In the genomic region with DNA sequence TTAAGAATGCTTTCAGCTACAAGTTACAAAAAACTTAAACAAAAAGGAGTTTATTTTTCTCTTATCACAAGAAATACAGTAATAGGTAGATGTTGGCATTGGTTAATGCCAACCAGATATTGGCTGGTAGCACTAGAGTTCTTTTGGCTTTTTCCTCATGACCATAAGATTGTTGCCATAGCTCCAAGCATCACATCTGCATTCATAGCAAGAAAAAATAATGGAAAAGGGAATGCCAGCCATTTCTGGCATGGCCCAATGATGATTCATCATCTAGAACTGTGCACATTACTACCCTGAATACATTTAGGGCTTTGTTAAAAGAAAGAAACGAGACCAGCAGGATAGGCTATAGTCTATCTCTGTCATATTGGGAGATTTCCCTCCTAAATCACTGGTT, we compare ENCODE assay signal across 22 cellular contexts. TPM values are rescaled to one million over a fixed set of nuclear protein-coding genes. Genes with fewer than 3 reads are reported as not detected.
DNase-seq lines count a peak whose midpoint lies in the region; ATAC-seq, FAIRE-seq and TF ChIP-seq lines count a peak whose summit lies in the region.
"Had no signal": no experiment of that assay in that cellular context is flagged by ENCODE, and none has a peak within 500 bp of the region (broad histone marks: within the 10 kb centered on the region; RNA-seq: fewer than 3 reads in every experiment).

No MANE protein-coding gene starts in this region.

- DNase-seq in EH (ENCODE audit: low read depth): peak; percentile 20
- no peak for DNase-seq in K562 (ENCODE audit: extremely low read depth in 1 of 4, low spot score in 3 of 4)
- no peak for DNase-seq in lower lobe of right lung
- no peak for DNase-seq in CD4-positive, alpha-beta memory T cell
- DNase-seq in D721Med (ENCODE audit: insufficient read length, low spot score): no peak
- no peak for DNase-seq in immature natural killer cell
- no peak for DNase-seq in HTR-8/SVneo (ENCODE audit: insufficient read length, low spot score)
- DNase-seq: ACHN; Calu3; CD4-positive, CD25-positive, alpha-beta regulatory T cell; DMS79; GDM1; MV-4-11; NCI-H1417; NCI-H1930; NCI-H526 treated with DMSO at 0.1 percent for 48 hours; SIG-M5 had no signal

- no peak overlapping the region for H2AFZ ChIP-seq in K562 (ENCODE audit: low read depth, low read length)

- no peak overlapping the region for H3K27ac Mint-ChIP-seq in CD4-positive, alpha-beta memory T cell
- no peak overlapping the region for H3K27ac Mint-ChIP-seq in immature natural killer cell
- H3K27ac Mint-ChIP-seq: B cell; CD4-positive, CD25-positive, alpha-beta regulatory T cell; IgD-negative memory B cell had no signal

- peaks cover 1 to 3% of the 10 kb centered on the region in 2 donors for H3K27me3 Mint-ChIP-seq in CD4-positive, alpha-beta memory T cell
- H3K27me3 Mint-ChIP-seq in immature natural killer cell (ENCODE audit: low read depth in 3 of 3): peaks cover 0 to 12% (median 6%) of the 10 kb centered on the region in 3 donors
- H3K27me3 Mint-ChIP-seq: B cell, IgD-negative memory B cell had no signal

- no peak overlapping the region for H3K4me3 ChIP-seq in HEK293 (ENCODE audit: low read depth, low read length)
- no peak overlapping the region for H3K4me3 ChIP-seq in K562
- H3K4me3 ChIP-seq in lower lobe of right lung: no peak overlapping the region
- H3K4me3 ChIP-seq in CD4-positive, alpha-beta memory T cell (ENCODE audit: low read length in 2 of 2): no peak overlapping the region
- H3K4me3 ChIP-seq: GM12878 had no signal

- H3K4me3 Mint-ChIP-seq in CD4-positive, alpha-beta memory T cell: no peak overlapping the region
- no peak overlapping the region for H3K4me3 Mint-ChIP-seq in immature natural killer cell
- H3K4me3 Mint-ChIP-seq: B cell; CD4-positive, CD25-positive, alpha-beta regulatory T cell had no signal

- H3K36me3 Mint-ChIP-seq in CD4-positive, alpha-beta memory T cell: no peaks in the 10 kb centered on the region
- no peaks in the 10 kb centered on the region for H3K36me3 Mint-ChIP-seq in immature natural killer cell
- H3K36me3 Mint-ChIP-seq: CD4-positive, CD25-positive, alpha-beta regulatory T cell had no signal

- peaks cover 0 to 2% (median 0%) of the 10 kb centered on the region in 8 donors for H3K9me3 Mint-ChIP-seq in CD4-positive, alpha-beta memory T cell
- H3K9me3 Mint-ChIP-seq in immature natural killer cell: no peaks in the 10 kb centered on the region
- H3K9me3 Mint-ChIP-seq: IgD-negative memory B cell had no signal

- no peak for TF ChIP-seq RAD21 in K562 (CRISPR knock-in tag; conservative IDR thresholded peaks at IDR 0.05 in 1 of 2, IDR thresholded peaks at IDR 0.05 in 1 of 2)

- H3K36me3 ChIP-seq in HEK293 (ENCODE audit: control insufficient read depth in 2 of 2, insufficient read depth in 1 of 2, low read length in 2 of 2): no peaks in the 10 kb centered on the region
- H3K36me3 ChIP-seq in K562 (ENCODE audit: control insufficient read depth, insufficient read depth, low read length): no peaks in the 10 kb centered on the region
- no peaks in the 10 kb centered on the region for H3K36me3 ChIP-seq in lower lobe of right lung
- no peaks in the 10 kb centered on the region for H3K36me3 ChIP-seq in CD4-positive, alpha-beta memory T cell (ENCODE audit: insufficient read depth, low read length)

- H3K27me3 ChIP-seq in K562 (ENCODE audit: control insufficient read depth in 2 of 2, insufficient read depth in 2 of 2, low read length in 2 of 2) (no peaks in the 10 kb centered on the region), lower lobe of right lung (ENCODE audit: low read depth) (no peaks in the 10 kb centered on the region)
- no peaks in the 10 kb centered on the region for H3K27me3 ChIP-seq in CD4-positive, alpha-beta memory T cell (ENCODE audit: insufficient read depth, low read length)

- H4K20me1 ChIP-seq in K562 (replicated peaks; ENCODE audit: control insufficient read depth, insufficient read depth, low read length): no peaks in the 10 kb centered on the region

- H3K4me2 ChIP-seq in K562 (ENCODE audit: insufficient read depth, low read length): no peak overlapping the region

- no TSS peak for BruUV-seq in K562 (replicated peaks; lab: Mats Ljungman, UMichigan)

- H3K79me2 ChIP-seq in K562 (ENCODE audit: control insufficient read depth, insufficient read depth, low read length): no peaks in the 10 kb centered on the region

- 0% methylated on average over 1 of the region's 1 CpG for WGBS in K562 (ENCODE audit: insufficient coverage, low coverage, missing lambda C conversion rate)

- H3K9ac ChIP-seq in K562 (ENCODE audit: insufficient read depth in 1 of 2, low read depth in 2 of 2, low read length in 2 of 2): no peak overlapping the region

- CTCF ChIA-PET in HEK293 (lab: Yijun Ruan, JAX): no interaction called here
- CTCF ChIA-PET in K562 (lab: Yijun Ruan, JAX; ENCODE audit: low intra/inter-chr PET ratio): no interaction called here
- CTCF ChIA-PET in CD4-positive, alpha-beta memory T cell (lab: Charles Lee; ENCODE audit: partially characterized antibody): interaction anchor here (1.1 kb wide), 1 partner anchor 20 kb away, joined by 4 read pairs; the partner anchor contains the start of gene SIRT5

- intact Hi-C loops in K562 (cut with micrococcal nuclease): no loop called here
- intact Hi-C loops in lower lobe of right lung (cut with DNase I): no loop called here
- intact Hi-C loops in CD4-positive, alpha-beta memory T cell (cut with micrococcal nuclease): no loop called here

- H3K9me1 ChIP-seq in K562 (ENCODE audit: control insufficient read depth, insufficient read depth, low read length): no peaks in the 10 kb centered on the region

- ATAC-seq in K562 (no peak), lower lobe of right lung (no peak)
- ATAC-seq: GM12878 had no signal

- TF ChIP-seq EP300 in K562 (IDR thresholded peaks at IDR 0.05; ENCODE audit: low read length): no peak

- H3K27ac ChIP-seq in HEK293 (ENCODE audit: extremely low read depth, low read depth, low read length): no peak overlapping the region
- no peak overlapping the region for H3K27ac ChIP-seq in K562 (ENCODE audit: extremely low read depth, low read depth, low read length)
- peak overlapping the region; percentile 74 for H3K27ac ChIP-seq in lower lobe of right lung
- no peak overlapping the region for H3K27ac ChIP-seq in CD4-positive, alpha-beta memory T cell (ENCODE audit: low read depth, low read length)

- POLR2A ChIA-PET in HEK293 (lab: Yijun Ruan, JAX): no interaction called here
- POLR2A ChIA-PET in K562 (lab: Yijun Ruan, JAX): no interaction called here
- POLR2A ChIA-PET in CD4-positive, alpha-beta memory T cell (lab: Charles Lee; ENCODE audit: partially characterized antibody): no interaction called here

- no peaks in the 10 kb centered on the region for H3K4me1 Mint-ChIP-seq in CD4-positive, alpha-beta memory T cell
- H3K4me1 Mint-ChIP-seq in immature natural killer cell: no peaks in the 10 kb centered on the region
- H3K4me1 Mint-ChIP-seq: CD4-positive, CD25-positive, alpha-beta regulatory T cell had no signal

- no peak for FAIRE-seq in K562 (lab: Jason Lieb, UNC)
- no peak for FAIRE-seq in D721Med (lab: Jason Lieb, UNC)
- no peak for FAIRE-seq in HTR-8/SVneo (lab: Jason Lieb, UNC)
- FAIRE-seq: GM12878, GM18507 had no signal

- TF ChIP-seq CTCF in HEK293 (tag by site-specific recombination; IDR thresholded peaks at IDR 0.05) (no peak), K562 (IDR thresholded peaks at IDR 0.05 in 2 of 3, conservative IDR thresholded peaks at IDR 0.05 in 1 of 3; ENCODE audit: insufficient read depth in 2 of 3, low read depth in 1 of 3, low read length in 3 of 3) (no peak), lower lobe of right lung (IDR thresholded peaks at IDR 0.05) (no peak), D721Med (IDR thresholded peaks at IDR 0.05; ENCODE audit: insufficient read depth, missing control alignments) (no peak)

- TF ChIP-seq POLR2A in K562 (conservative IDR thresholded peaks at IDR 0.05): no peak

- no peaks in the 10 kb centered on the region for H3K4me1 ChIP-seq in HEK293 (ENCODE audit: control insufficient read depth, insufficient read depth, low read length)
- peaks cover 3 to 4% of the 10 kb centered on the region in 2 experiments; a peak in 2 of 5 replicates for H3K4me1 ChIP-seq in K562 (replicated peaks in 1 of 2; ENCODE audit: control insufficient read depth in 2 of 2, insufficient read depth in 2 of 2, low read length in 2 of 2)
- peaks cover 16% of the 10 kb centered on the region for H3K4me1 ChIP-seq in lower lobe of right lung
- H3K4me1 ChIP-seq in CD4-positive, alpha-beta memory T cell (ENCODE audit: insufficient read depth, low read length): no peaks in the 10 kb centered on the region

- H3K9me3 ChIP-seq in HEK293 (ENCODE audit: control insufficient read depth, insufficient read depth, low read depth, low read length): no peaks in the 10 kb centered on the region
- H3K9me3 ChIP-seq in K562 (replicated peaks; ENCODE audit: control insufficient read depth, insufficient read depth, low read depth, low read length): no peaks in the 10 kb centered on the region
- H3K9me3 ChIP-seq in lower lobe of right lung: no peaks in the 10 kb centered on the region
- no peaks in the 10 kb centered on the region for H3K9me3 ChIP-seq in CD4-positive, alpha-beta memory T cell (ENCODE audit: control insufficient read depth in 1 of 2, low read length in 2 of 2)

- in situ Hi-C loops in K562 (cut with MboI): no loop called here

TF ChIP-seq in HEK293, 187 proteins besides CTCF, POLR2A, EP300 and RAD21 (continues in another document):
- TF ChIP-seq ZNF501 (tag by site-specific recombination; IDR thresholded peaks at IDR 0.05): no peak

RNA-seq across cellular contexts. Expression of gene SIRT5, which starts 20.8 kb away (rescaled TPM):
- 14.1 and 21.0 TPM in 2 replicates for total RNA-seq in K562 (2011; cell fraction: chromatin; rRNA removed; ENCODE audit: low replicate concordance)
- 9.3 and 10.0 TPM in 2 replicates for total RNA-seq in K562 (2011; cell fraction: nucleolus; rRNA removed)
- 16.4 and 25.4 TPM in 2 replicates for total RNA-seq in K562 (2011; cell fraction: nucleoplasm; rRNA removed)
- total RNA-seq in K562 (2014; rRNA removed) (7.4 and 8.6 TPM in 2 replicates), K562 (2014; rRNA removed; fragmentation: Illumina TruSeq; extraction: Trizol) (11.6 and 15.0 TPM in 2 replicates), K562 (2015; rRNA removed; fragmentation: Illumina TruSeq; extraction: Trizol) (10.0 and 13.4 TPM in 2 replicates), K562 (2021) (8.6 and 8.7 TPM in 2 replicates), lower lobe of right lung (15.3 TPM)
- polyA plus RNA-seq in K562 (2011; rRNA removed) (9.2 and 11.4 TPM in 2 replicates), K562 (2014; fragmentation: Illumina TruSeq; extraction: Trizol) (12.5 and 15.7 TPM in 2 replicates), K562 (2014; fragmentation: Nextera tagmentation; extraction: Ambion mirVana) (1 to 10 TPM; 2.1 to 2.3 TPM), K562 (2014; rRNA removed) (11.7 and 15.7 TPM in 2 replicates), immature natural killer cell (10 to 100 TPM in 2 of 3 donors, 1 to 10 TPM in 1; 7.5 to 12.3 (median 11.2) TPM)
- 7.1 and 7.7 TPM in 2 replicates for polyA plus RNA-seq in K562 (2011; cell fraction: cytosol; rRNA removed)
- polyA plus RNA-seq in K562 (2011; cell fraction: nucleus; rRNA removed): 11.8 and 16.3 TPM in 2 replicates
- polyA plus RNA-seq in K562 (2012): 9.1 and 15.2 TPM in 2 replicates
- polyA minus RNA-seq in K562 (2011; rRNA and poly(A)+ RNA removed): 6.5 TPM in 2 replicates
- 3.3 and 3.4 TPM in 2 replicates for polyA minus RNA-seq in K562 (2011; cell fraction: cytosol; rRNA and poly(A)+ RNA removed)
- polyA minus RNA-seq in K562 (2011; cell fraction: nucleus; rRNA and poly(A)+ RNA removed): 7.8 and 8.2 TPM in 2 replicates
- 10 to 100 TPM; 18.9 to 20.6 TPM for total RNA-seq in CD4-positive, alpha-beta memory T cell
- 10 to 100 TPM; 13.2 to 17.0 TPM for polyA plus RNA-seq in CD4-positive, alpha-beta memory T cell
